ENCODE assay signal across 8 cellular contexts in the genomic region with DNA sequence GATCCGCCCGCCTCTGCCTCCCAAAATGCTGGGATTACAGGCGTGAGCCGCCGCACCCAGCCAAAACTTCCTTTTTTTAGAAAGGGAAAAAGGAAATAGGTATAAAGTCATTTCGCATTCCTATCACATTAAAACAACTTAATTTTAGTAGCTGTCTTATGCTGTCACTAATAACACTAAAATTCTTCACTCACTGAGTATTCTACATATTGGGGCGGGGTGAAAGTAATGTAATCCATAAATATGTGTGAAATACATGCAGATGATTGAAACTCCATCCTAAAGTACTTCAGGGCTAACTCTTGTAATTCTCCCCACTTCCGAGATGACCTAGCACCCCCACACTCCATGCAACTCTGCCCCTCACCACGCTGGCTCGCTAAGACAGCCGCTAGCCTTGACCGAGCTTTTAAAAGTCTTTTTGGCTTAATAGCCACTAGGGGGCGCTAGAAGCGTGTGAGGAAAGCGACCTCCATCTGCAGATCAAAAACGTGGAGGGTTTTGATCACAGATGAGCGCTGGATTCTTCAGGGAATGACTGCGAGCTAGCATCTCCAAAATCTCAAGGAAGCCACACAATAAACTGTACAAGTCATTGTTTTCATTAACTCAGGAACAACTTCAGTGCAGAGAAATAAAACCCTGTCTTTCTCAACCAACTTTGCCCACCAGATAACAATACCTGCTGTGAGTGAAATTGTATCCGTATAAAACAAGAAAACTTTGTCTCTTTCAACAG.
DNase-seq lines count a peak whose midpoint lies in the region; ATAC-seq and TF ChIP-seq lines count a peak whose summit lies in the region.

No MANE protein-coding gene starts in this region.

- peak overlapping the region; percentile 68 for H3K4me2 ChIP-seq in SK-N-SH

- no peaks in the 10 kb centered on the region for H3K36me3 Mint-ChIP-seq in activated naive CD8-positive, alpha-beta T cell treated with anti-CD3 and anti-CD28 coated beads, Interleukin-2, amount 50 U/mL, for 24 hours (ENCODE audit: low read depth)

- no peak overlapping the region for H3K4me3 Mint-ChIP-seq in activated naive CD8-positive, alpha-beta T cell treated with anti-CD3 and anti-CD28 coated beads, Interleukin-2, amount 50 U/mL, for 24 hours

- no peaks in the 10 kb centered on the region for H3K27me3 ChIP-seq in SK-N-SH (ENCODE audit: insufficient read depth)
- peaks cover 5% of the 10 kb centered on the region for H3K27me3 ChIP-seq in left ventricle myocardium inferior (ENCODE audit: low read depth)

- WGBS in SK-N-SH (ENCODE audit: low lambda C conversion rate), result 31% methylated on average over 19 of the region's 19 CpGs

- H3K4me1 ChIP-seq in SK-N-SH (ENCODE audit: control insufficient read depth in 1 of 2, insufficient read depth in 2 of 2, low read depth in 1 of 2, low read length in 1 of 2) (no peaks in the 10 kb centered on the region), left ventricle myocardium inferior (no peaks in the 10 kb centered on the region)

- CTCF ChIA-PET in HEK293T (lab: Yijun Ruan, JAX), result interaction anchor here (0.6 to 2.1 kb wide), 29 partner anchors 10 to 1578 kb away, joined by 3 to 12 read pairs (median 4); no protein-coding TSS in a partner anchor
- CTCF ChIA-PET in SK-N-SH (lab: Yijun Ruan, JAX), result interaction anchor here (0.5 to 5.8 kb wide), 90 partner anchors 8 to 1215 kb away, joined by 3 to 53 read pairs (median 5); partner anchors contain the start of genes IGF1R and LYSMD4

- TF ChIP-seq EP300 in SK-N-SH (IDR thresholded peaks at IDR 0.05; ENCODE audit: borderline replicate concordance in 1 of 2, low read depth in 1 of 2, low read length in 1 of 2), result no peak

- DNase-seq in GM12865 (ENCODE audit: low read depth), result peak; percentile 76
- DNase-seq in HEK293T (ENCODE audit: extremely low spot score), result peak; percentile 87
- DNase-seq in NB4 (ENCODE audit: low read depth), result peak; percentile 85
- DNase-seq in SK-N-SH, result peak; percentile 79
- DNase-seq in activated naive CD8-positive, alpha-beta T cell treated with anti-CD3 and anti-CD28 coated beads, Interleukin-2, amount 50 U/mL, for 24 hours, result peak; percentile 43
- DNase-seq in left ventricle myocardium inferior, result no peak
- peak; percentile 64 for DNase-seq in renal cortical epithelial cell (ENCODE audit: low read depth)
- no peak for DNase-seq in cortex of kidney (lab: John Stamatoyannopoulos, UW)

- no peaks in the 10 kb centered on the region for H3K4me1 Mint-ChIP-seq in activated naive CD8-positive, alpha-beta T cell treated with anti-CD3 and anti-CD28 coated beads, Interleukin-2, amount 50 U/mL, for 24 hours

- H4K20me1 ChIP-seq in SK-N-SH (ENCODE audit: insufficient read depth), result no peaks in the 10 kb centered on the region

- no peaks in the 10 kb centered on the region for H3F3A ChIP-seq in SK-N-SH (replicated peaks; ENCODE audit: insufficient read depth)

- H3K27me3 Mint-ChIP-seq in activated naive CD8-positive, alpha-beta T cell treated with anti-CD3 and anti-CD28 coated beads, Interleukin-2, amount 50 U/mL, for 24 hours, result peaks cover 7% of the 10 kb centered on the region

- H2AFZ ChIP-seq in SK-N-SH (ENCODE audit: low read depth), result peak overlapping the region; percentile 38; the same call in 1 of the 2 replicates

- POLR2A ChIA-PET in HEK293T (lab: Yijun Ruan, JAX) (interaction anchor here (0.9 to 1.6 kb wide), 5 partner anchors 29 to 542 kb away, joined by 3 to 12 read pairs (median 3); partner anchors contain the start of gene IGF1R), SK-N-SH (lab: Yijun Ruan, JAX) (interaction anchor here (0.9 kb wide), 1 partner anchor 332 kb away, joined by 3 read pairs; no protein-coding TSS in a partner anchor)

- no peak for TF ChIP-seq POLR2A in NB4 (IDR thresholded peaks at IDR 0.05; ENCODE audit: extremely low read depth, insufficient read length)

- H3K9me3 Mint-ChIP-seq in activated naive CD8-positive, alpha-beta T cell treated with anti-CD3 and anti-CD28 coated beads, Interleukin-2, amount 50 U/mL, for 24 hours, result no peaks in the 10 kb centered on the region

- H3K79me2 ChIP-seq in SK-N-SH (ENCODE audit: insufficient read depth), result no peaks in the 10 kb centered on the region

- H3K9me3 ChIP-seq in SK-N-SH (no peaks in the 10 kb centered on the region), left ventricle myocardium inferior (replicated peaks) (no peaks in the 10 kb centered on the region)

- H3K36me3 ChIP-seq in SK-N-SH (replicated peaks in 1 of 2; ENCODE audit: control insufficient read depth in 1 of 2, insufficient read depth in 2 of 2, low read length in 1 of 2) (no peaks in the 10 kb centered on the region), left ventricle myocardium inferior (no peaks in the 10 kb centered on the region)

- peak; percentile 86 for TF ChIP-seq RAD21 in SK-N-SH (IDR thresholded peaks at IDR 0.05; ENCODE audit: low read length)

- H3K27ac Mint-ChIP-seq in activated naive CD8-positive, alpha-beta T cell treated with anti-CD3 and anti-CD28 coated beads, Interleukin-2, amount 50 U/mL, for 24 hours, result no peak overlapping the region

- peak; percentile 82 for ATAC-seq in activated naive CD8-positive, alpha-beta T cell treated with anti-CD3 and anti-CD28 coated beads, Interleukin-2, amount 50 U/mL, for 24 hours

- no peak overlapping the region for H3K9ac ChIP-seq in SK-N-SH

- H3K27ac ChIP-seq in SK-N-SH (ENCODE audit: low read depth in 2 of 2, low read length in 1 of 2), result no peak overlapping the region
- H3K27ac ChIP-seq in left ventricle myocardium inferior (replicated peaks), result no peak overlapping the region

- intact Hi-C loops in left ventricle myocardium inferior (cut with micrococcal nuclease), result loop anchor here (5.0 kb wide), 1 partner anchor 558 kb away; no protein-coding TSS in a partner anchor

- H3K9me2 ChIP-seq in SK-N-SH, result no peaks in the 10 kb centered on the region

- peak; percentile 69 for TF ChIP-seq CTCF in GM12865 (IDR thresholded peaks at IDR 0.05; ENCODE audit: insufficient read depth, low read depth, low read length, missing control alignments)
- TF ChIP-seq CTCF in NB4 (IDR thresholded peaks at IDR 0.05; ENCODE audit: low read depth, low read length), result peak; percentile 78
- peak; percentile 85 for TF ChIP-seq CTCF in SK-N-SH (IDR thresholded peaks at IDR 0.05)
- TF ChIP-seq CTCF in left ventricle myocardium inferior (IDR thresholded peaks at IDR 0.05; ENCODE audit: borderline replicate concordance), result peak; percentile 88

- H3K4me3 ChIP-seq in GM12865 (ENCODE audit: low read depth, low read length) (no peak overlapping the region), NB4 (ENCODE audit: low read depth, low read length) (no peak overlapping the region), SK-N-SH (ENCODE audit: low read depth in 2 of 2, low read length in 1 of 2) (peak overlapping the region in 1 of 2 experiments; percentile 49; a peak in 2 of 4 replicates), left ventricle myocardium inferior (no peak overlapping the region)

TF ChIP-seq in HEK293T, 16 proteins besides CTCF, POLR2A, EP300 and RAD21:
- TF ChIP-seq TARDBP (IDR thresholded peaks at IDR 0.05), result no peak
- no peak for TF ChIP-seq SP1 (IDR thresholded peaks at IDR 0.05)
- TF ChIP-seq FOXM1 (IDR thresholded peaks at IDR 0.05; ENCODE audit: borderline replicate concordance), result no peak
- no peak for TF ChIP-seq LEF1 (IDR thresholded peaks at IDR 0.05; ENCODE audit: borderline replicate concordance)
- TF ChIP-seq ELF4 (IDR thresholded peaks at IDR 0.05), result no peak
- TF ChIP-seq L3MBTL2 (conservative IDR thresholded peaks at IDR 0.05), result no peak
- TF ChIP-seq FOXA1 (IDR thresholded peaks at IDR 0.05), result no peak
- 0 out of 2 replicates have a peak, but pooled peaks have one; percentile 4 for TF ChIP-seq CTBP1 (IDR thresholded peaks at IDR 0.05; ENCODE audit: borderline replicate concordance)

TF ChIP-seq in SK-N-SH, 30 proteins besides CTCF, POLR2A, EP300 and RAD21:
- TF ChIP-seq, protein P1, sequence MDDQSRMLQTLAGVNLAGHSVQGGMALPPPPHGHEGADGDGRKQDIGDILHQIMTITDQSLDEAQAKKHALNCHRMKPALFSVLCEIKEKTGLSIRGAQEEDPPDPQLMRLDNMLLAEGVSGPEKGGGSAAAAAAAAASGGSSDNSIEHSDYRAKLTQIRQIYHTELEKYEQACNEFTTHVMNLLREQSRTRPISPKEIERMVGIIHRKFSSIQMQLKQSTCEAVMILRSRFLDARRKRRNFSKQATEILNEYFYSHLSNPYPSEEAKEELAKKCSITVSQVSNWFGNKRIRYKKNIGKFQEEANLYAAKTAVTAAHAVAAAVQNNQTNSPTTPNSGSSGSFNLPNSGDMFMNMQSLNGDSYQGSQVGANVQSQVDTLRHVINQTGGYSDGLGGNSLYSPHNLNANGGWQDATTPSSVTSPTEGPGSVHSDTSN (IDR thresholded peaks at IDR 0.05), result no peak
- peak; percentile 77 for TF ChIP-seq SMC3 (IDR thresholded peaks at IDR 0.05; ENCODE audit: low read depth, low read length)
- peak; percentile 13 for TF ChIP-seq CHD2 (IDR thresholded peaks at IDR 0.05; ENCODE audit: low read length, partially characterized antibody)
- TF ChIP-seq MAX (IDR thresholded peaks at IDR 0.05; ENCODE audit: low read depth), result no peak
- TF ChIP-seq RXRA (IDR thresholded peaks at IDR 0.05; ENCODE audit: borderline replicate concordance, low read depth), result no peak

Comparison
In these comparisons a context has a peak if more than half of its experiments do, and no peak if none do; other contexts are left out.
1. DNase-seq: peak in GM12865 (single experiment), HEK293T (single experiment), NB4 (single experiment), SK-N-SH (single experiment), activated naive CD8-positive, alpha-beta T cell treated with anti-CD3 and anti-CD28 coated beads, Interleukin-2, amount 50 U/mL, for 24 hours (single experiment) and renal cortical epithelial cell (single experiment); none in left ventricle myocardium inferior (single experiment) and cortex of kidney (single experiment).
2. Peak in every context shown above with its lines, with median percentiles within 50 percentile points of each other: CTCF ChIP-seq.